Comparison of ENCODE assay signal across 3 cellular contexts in the genomic region with DNA sequence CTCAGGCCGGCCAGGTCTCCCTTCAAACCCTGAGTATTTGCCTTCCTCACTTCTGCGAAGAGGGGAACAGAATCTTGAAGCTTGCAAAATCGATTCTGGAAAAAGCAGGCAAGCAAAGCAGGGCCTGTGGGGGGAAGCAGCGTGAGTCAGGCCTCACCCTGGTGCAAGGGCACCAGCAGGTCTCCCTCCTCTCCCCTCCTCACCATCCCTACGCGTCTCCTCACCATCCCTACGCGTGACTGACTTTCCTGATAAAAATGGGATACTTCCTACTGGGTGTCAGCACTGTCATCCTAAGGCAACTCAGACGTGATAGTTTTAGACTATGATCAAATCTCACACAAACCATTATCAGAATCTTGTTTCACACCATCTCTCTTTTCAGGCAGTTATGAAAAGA.
TF ChIP-seq lines count a peak whose summit lies in the region.

No MANE protein-coding gene starts in this region.

TF ChIP-seq in SK-N-SH, 30 proteins besides CTCF, POLR2A, EP300 and RAD21:
- no peak for TF ChIP-seq SMC3 (IDR thresholded peaks at IDR 0.05; ENCODE audit: low read depth, low read length)
- TF ChIP-seq, protein P1, sequence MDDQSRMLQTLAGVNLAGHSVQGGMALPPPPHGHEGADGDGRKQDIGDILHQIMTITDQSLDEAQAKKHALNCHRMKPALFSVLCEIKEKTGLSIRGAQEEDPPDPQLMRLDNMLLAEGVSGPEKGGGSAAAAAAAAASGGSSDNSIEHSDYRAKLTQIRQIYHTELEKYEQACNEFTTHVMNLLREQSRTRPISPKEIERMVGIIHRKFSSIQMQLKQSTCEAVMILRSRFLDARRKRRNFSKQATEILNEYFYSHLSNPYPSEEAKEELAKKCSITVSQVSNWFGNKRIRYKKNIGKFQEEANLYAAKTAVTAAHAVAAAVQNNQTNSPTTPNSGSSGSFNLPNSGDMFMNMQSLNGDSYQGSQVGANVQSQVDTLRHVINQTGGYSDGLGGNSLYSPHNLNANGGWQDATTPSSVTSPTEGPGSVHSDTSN (IDR thresholded peaks at IDR 0.05) = no peak
- TF ChIP-seq RFX5 (IDR thresholded peaks at IDR 0.05; ENCODE audit: low read length) = no peak
- TF ChIP-seq NFIC (IDR thresholded peaks at IDR 0.05; ENCODE audit: borderline replicate concordance) = no peak
- TF ChIP-seq EZH2phosphoT487 (IDR thresholded peaks at IDR 0.05; ENCODE audit: borderline replicate concordance, low read depth) = no peak
- no peak for TF ChIP-seq RXRA (IDR thresholded peaks at IDR 0.05; ENCODE audit: borderline replicate concordance, low read depth)
- no peak for TF ChIP-seq GABPA (IDR thresholded peaks at IDR 0.05; ENCODE audit: low read depth)
- TF ChIP-seq MXI1 (IDR thresholded peaks at IDR 0.05; ENCODE audit: low read depth, low read length) = no peak

TF ChIP-seq in SK-N-SH treated with all-trans-retinoic acid at 6 μM for 48 hours, 23 proteins besides CTCF, POLR2A, EP300 and RAD21:
- TF ChIP-seq GLIS3 (CRISPR knock-in tag; IDR thresholded peaks at IDR 0.05) = no peak
- TF ChIP-seq, protein P2, sequence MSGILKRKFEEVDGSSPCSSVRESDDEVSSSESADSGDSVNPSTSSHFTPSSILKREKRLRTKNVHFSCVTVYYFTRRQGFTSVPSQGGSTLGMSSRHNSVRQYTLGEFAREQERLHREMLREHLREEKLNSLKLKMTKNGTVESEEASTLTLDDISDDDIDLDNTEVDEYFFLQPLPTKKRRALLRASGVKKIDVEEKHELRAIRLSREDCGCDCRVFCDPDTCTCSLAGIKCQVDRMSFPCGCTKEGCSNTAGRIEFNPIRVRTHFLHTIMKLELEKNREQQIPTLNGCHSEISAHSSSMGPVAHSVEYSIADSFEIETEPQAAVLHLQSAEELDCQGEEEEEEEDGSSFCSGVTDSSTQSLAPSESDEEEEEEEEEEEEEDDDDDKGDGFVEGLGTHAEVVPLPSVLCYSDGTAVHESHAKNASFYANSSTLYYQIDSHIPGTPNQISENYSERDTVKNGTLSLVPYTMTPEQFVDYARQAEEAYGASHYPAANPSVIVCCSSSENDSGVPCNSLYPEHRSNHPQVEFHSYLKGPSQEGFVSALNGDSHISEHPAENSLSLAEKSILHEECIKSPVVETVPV (CRISPR knock-in tag; IDR thresholded peaks at IDR 0.05) = no peak
- TF ChIP-seq ESRRG (CRISPR knock-in tag; IDR thresholded peaks at IDR 0.05) = no peak
- TF ChIP-seq ARNTL (CRISPR knock-in tag; IDR thresholded peaks at IDR 0.05; ENCODE audit: borderline replicate concordance, low read depth) = no peak
- TF ChIP-seq, protein P3, sequence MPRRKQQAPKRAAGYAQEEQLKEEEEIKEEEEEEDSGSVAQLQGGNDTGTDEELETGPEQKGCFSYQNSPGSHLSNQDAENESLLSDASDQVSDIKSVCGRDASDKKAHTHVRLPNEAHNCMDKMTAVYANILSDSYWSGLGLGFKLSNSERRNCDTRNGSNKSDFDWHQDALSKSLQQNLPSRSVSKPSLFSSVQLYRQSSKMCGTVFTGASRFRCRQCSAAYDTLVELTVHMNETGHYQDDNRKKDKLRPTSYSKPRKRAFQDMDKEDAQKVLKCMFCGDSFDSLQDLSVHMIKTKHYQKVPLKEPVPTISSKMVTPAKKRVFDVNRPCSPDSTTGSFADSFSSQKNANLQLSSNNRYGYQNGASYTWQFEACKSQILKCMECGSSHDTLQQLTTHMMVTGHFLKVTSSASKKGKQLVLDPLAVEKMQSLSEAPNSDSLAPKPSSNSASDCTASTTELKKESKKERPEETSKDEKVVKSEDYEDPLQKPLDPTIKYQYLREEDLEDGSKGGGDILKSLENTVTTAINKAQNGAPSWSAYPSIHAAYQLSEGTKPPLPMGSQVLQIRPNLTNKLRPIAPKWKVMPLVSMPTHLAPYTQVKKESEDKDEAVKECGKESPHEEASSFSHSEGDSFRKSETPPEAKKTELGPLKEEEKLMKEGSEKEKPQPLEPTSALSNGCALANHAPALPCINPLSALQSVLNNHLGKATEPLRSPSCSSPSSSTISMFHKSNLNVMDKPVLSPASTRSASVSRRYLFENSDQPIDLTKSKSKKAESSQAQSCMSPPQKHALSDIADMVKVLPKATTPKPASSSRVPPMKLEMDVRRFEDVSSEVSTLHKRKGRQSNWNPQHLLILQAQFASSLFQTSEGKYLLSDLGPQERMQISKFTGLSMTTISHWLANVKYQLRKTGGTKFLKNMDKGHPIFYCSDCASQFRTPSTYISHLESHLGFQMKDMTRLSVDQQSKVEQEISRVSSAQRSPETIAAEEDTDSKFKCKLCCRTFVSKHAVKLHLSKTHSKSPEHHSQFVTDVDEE (CRISPR knock-in tag; IDR thresholded peaks at IDR 0.05) = no peak
- no peak for TF ChIP-seq BACH2 (CRISPR knock-in tag; IDR thresholded peaks at IDR 0.05; ENCODE audit: borderline replicate concordance)
- TF ChIP-seq ZNF70 (CRISPR knock-in tag; IDR thresholded peaks at IDR 0.05) = no peak
- TF ChIP-seq ZC3H10 (CRISPR knock-in tag; IDR thresholded peaks at IDR 0.05) = no peak
- TF ChIP-seq SNAI2 (CRISPR knock-in tag; IDR thresholded peaks at IDR 0.05) = no peak
- no peak for TF ChIP-seq ZFP30 (CRISPR knock-in tag; IDR thresholded peaks at IDR 0.05)
- TF ChIP-seq, protein P4, sequence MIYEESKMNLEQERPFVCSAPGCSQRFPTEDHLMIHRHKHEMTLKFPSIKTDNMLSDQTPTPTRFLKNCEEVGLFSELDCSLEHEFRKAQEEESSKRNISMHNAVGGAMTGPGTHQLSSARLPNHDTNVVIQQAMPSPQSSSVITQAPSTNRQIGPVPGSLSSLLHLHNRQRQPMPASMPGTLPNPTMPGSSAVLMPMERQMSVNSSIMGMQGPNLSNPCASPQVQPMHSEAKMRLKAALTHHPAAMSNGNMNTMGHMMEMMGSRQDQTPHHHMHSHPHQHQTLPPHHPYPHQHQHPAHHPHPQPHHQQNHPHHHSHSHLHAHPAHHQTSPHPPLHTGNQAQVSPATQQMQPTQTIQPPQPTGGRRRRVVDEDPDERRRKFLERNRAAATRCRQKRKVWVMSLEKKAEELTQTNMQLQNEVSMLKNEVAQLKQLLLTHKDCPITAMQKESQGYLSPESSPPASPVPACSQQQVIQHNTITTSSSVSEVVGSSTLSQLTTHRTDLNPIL (CRISPR knock-in tag; IDR thresholded peaks at IDR 0.05; ENCODE audit: low read depth) = no peak
- no peak for TF ChIP-seq TOX (CRISPR knock-in tag; IDR thresholded peaks at IDR 0.05; ENCODE audit: borderline replicate concordance)
- TF ChIP-seq ZFP3 (CRISPR knock-in tag; IDR thresholded peaks at IDR 0.05) = no peak
- no peak for TF ChIP-seq OSR1 (CRISPR knock-in tag; IDR thresholded peaks at IDR 0.05)
- no peak for TF ChIP-seq ISL1 (CRISPR knock-in tag; IDR thresholded peaks at IDR 0.05)
- no peak for TF ChIP-seq ZNF8 (CRISPR knock-in tag; IDR thresholded peaks at IDR 0.05)
- TF ChIP-seq PPARA (CRISPR knock-in tag; IDR thresholded peaks at IDR 0.05; ENCODE audit: borderline replicate concordance) = no peak
- no peak for TF ChIP-seq TCF4 (CRISPR knock-in tag; IDR thresholded peaks at IDR 0.05; ENCODE audit: borderline replicate concordance)
- TF ChIP-seq ZNF565 (CRISPR knock-in tag; conservative IDR thresholded peaks at IDR 0.05; ENCODE audit: low read depth) = no peak
TF ChIP-seq in SK-N-SH treated with all-trans-retinoic acid at 6 μM for 48 hours: peak in this region for 0.

TF ChIP-seq in HepG2, 621 proteins besides CTCF, POLR2A, EP300 and RAD21 (continues in another document):
- TF ChIP-seq FIP1L1 (IDR thresholded peaks at IDR 0.05; ENCODE audit: borderline replicate concordance, insufficient read depth, low read depth, low read length) (no peak), MED1 (CRISPR knock-in tag; IDR thresholded peaks at IDR 0.05) (no peak), ZNF558 (CRISPR knock-in tag; IDR thresholded peaks at IDR 0.05; ENCODE audit: borderline replicate concordance) (no peak), MEF2D (CRISPR knock-in tag; IDR thresholded peaks at IDR 0.05) (no peak), KMT2B (CRISPR knock-in tag; IDR thresholded peaks at IDR 0.05) (no peak), ZSCAN9 (CRISPR knock-in tag; IDR thresholded peaks at IDR 0.05; ENCODE audit: borderline replicate concordance) (no peak), ZKSCAN5 (CRISPR knock-in tag; IDR thresholded peaks at IDR 0.05) (no peak), TRIM24 (CRISPR knock-in tag; IDR thresholded peaks at IDR 0.05) (no peak), ZNF737 (CRISPR knock-in tag; IDR thresholded peaks at IDR 0.05; ENCODE audit: borderline replicate concordance) (peak; percentile 61; the same call in 1 of the 2 replicates), ATM (IDR thresholded peaks at IDR 0.05; ENCODE audit: borderline replicate concordance) (no peak), MLLT10 (CRISPR knock-in tag; IDR thresholded peaks at IDR 0.05) (no peak), HOXD1 (CRISPR knock-in tag; IDR thresholded peaks at IDR 0.05) (no peak), ZFP36L1 (CRISPR knock-in tag; IDR thresholded peaks at IDR 0.05) (no peak), MAZ (IDR thresholded peaks at IDR 0.05; ENCODE audit: borderline replicate concordance, low read depth, low read length) (no peak), MAZ (CRISPR knock-in tag; IDR thresholded peaks at IDR 0.05; ENCODE audit: low read depth) (0 out of 2 replicates have a peak, but pooled peaks have one; percentile 23)
- TF ChIP-seq, protein P5, sequence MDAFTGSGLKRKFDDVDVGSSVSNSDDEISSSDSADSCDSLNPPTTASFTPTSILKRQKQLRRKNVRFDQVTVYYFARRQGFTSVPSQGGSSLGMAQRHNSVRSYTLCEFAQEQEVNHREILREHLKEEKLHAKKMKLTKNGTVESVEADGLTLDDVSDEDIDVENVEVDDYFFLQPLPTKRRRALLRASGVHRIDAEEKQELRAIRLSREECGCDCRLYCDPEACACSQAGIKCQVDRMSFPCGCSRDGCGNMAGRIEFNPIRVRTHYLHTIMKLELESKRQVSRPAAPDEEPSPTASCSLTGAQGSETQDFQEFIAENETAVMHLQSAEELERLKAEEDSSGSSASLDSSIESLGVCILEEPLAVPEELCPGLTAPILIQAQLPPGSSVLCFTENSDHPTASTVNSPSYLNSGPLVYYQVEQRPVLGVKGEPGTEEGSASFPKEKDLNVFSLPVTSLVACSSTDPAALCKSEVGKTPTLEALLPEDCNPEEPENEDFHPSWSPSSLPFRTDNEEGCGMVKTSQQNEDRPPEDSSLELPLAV (CRISPR knock-in tag; conservative IDR thresholded peaks at IDR 0.05; ENCODE audit: low read depth) = no peak
- TF ChIP-seq, protein P6, sequence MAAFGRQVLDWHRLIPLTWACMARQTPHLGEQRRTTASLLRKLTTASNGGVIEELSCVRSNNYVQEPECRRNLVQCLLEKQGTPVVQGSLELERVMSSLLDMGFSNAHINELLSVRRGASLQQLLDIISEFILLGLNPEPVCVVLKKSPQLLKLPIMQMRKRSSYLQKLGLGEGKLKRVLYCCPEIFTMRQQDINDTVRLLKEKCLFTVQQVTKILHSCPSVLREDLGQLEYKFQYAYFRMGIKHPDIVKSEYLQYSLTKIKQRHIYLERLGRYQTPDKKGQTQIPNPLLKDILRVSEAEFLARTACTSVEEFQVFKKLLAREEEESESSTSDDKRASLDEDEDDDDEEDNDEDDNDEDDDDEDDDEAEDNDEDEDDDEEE (CRISPR knock-in tag; IDR thresholded peaks at IDR 0.05) = 0 out of 2 replicates have a peak, but pooled peaks have one; percentile 70
- TF ChIP-seq, protein P7, sequence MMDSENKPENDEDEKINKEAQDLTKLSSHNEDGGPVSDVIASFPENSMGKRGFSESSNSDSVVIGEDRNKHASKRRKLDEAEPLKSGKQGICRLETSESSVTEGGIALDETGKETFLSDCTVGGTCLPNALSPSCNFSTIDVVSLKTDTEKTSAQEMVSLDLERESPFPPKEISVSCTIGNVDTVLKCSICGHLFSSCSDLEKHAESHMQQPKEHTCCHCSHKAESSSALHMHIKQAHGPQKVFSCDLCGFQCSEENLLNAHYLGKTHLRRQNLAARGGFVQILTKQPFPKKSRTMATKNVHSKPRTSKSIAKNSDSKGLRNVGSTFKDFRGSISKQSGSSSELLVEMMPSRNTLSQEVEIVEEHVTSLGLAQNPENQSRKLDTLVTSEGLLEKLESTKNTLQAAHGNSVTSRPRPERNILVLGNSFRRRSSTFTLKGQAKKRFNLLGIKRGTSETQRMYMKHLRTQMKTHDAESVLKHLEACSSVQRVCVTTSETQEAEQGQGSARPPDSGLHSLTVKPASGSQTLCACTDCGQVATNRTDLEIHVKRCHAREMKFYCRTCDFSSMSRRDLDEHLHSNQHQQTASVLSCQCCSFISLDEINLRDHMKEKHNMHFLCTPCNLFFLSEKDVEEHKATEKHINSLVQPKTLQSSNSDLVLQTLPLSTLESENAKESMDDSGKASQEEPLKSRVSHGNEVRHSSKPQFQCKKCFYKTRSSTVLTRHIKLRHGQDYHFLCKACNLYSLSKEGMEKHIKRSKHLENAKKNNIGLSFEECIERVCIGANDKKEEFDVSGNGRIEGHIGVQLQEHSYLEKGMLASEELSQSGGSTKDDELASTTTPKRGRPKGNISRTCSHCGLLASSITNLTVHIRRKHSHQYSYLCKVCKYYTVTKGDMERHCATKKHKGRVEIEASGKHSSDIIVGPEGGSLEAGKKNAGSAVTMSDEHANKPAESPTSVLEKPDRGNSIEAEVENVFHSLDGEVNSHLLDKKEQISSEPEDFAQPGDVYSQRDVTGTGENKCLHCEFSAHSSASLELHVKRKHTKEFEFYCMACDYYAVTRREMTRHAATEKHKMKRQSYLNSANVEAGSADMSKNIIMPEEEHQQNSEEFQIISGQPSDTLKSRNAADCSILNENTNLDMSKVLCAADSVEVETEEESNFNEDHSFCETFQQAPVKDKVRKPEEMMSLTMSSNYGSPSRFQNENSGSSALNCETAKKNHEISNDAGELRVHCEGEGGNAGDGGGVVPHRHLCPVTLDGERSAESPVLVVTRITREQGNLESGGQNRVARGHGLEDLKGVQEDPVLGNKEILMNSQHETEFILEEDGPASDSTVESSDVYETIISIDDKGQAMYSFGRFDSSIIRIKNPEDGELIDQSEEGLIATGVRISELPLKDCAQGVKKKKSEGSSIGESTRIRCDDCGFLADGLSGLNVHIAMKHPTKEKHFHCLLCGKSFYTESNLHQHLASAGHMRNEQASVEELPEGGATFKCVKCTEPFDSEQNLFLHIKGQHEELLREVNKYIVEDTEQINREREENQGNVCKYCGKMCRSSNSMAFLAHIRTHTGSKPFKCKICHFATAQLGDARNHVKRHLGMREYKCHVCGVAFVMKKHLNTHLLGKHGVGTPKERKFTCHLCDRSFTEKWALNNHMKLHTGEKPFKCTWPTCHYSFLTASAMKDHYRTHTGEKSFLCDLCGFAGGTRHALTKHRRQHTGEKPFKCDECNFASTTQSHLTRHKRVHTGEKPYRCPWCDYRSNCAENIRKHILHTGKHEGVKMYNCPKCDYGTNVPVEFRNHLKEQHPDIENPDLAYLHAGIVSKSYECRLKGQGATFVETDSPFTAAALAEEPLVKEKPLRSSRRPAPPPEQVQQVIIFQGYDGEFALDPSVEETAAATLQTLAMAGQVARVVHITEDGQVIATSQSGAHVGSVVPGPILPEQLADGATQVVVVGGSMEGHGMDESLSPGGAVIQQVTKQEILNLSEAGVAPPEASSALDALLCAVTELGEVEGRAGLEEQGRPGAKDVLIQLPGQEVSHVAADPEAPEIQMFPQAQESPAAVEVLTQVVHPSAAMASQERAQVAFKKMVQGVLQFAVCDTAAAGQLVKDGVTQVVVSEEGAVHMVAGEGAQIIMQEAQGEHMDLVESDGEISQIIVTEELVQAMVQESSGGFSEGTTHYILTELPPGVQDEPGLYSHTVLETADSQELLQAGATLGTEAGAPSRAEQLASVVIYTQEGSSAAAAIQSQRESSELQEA (CRISPR knock-in tag; IDR thresholded peaks at IDR 0.05; ENCODE audit: not compliant biosample characterization) = no peak
- TF ChIP-seq, protein P8, sequence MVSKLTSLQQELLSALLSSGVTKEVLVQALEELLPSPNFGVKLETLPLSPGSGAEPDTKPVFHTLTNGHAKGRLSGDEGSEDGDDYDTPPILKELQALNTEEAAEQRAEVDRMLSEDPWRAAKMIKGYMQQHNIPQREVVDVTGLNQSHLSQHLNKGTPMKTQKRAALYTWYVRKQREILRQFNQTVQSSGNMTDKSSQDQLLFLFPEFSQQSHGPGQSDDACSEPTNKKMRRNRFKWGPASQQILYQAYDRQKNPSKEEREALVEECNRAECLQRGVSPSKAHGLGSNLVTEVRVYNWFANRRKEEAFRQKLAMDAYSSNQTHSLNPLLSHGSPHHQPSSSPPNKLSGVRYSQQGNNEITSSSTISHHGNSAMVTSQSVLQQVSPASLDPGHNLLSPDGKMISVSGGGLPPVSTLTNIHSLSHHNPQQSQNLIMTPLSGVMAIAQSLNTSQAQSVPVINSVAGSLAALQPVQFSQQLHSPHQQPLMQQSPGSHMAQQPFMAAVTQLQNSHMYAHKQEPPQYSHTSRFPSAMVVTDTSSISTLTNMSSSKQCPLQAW (CRISPR knock-in tag; IDR thresholded peaks at IDR 0.05) = 0 out of 2 replicates have a peak, but pooled peaks have one; percentile 29
